19 cellular contexts compared by ENCODE assay signal in the genomic region with DNA sequence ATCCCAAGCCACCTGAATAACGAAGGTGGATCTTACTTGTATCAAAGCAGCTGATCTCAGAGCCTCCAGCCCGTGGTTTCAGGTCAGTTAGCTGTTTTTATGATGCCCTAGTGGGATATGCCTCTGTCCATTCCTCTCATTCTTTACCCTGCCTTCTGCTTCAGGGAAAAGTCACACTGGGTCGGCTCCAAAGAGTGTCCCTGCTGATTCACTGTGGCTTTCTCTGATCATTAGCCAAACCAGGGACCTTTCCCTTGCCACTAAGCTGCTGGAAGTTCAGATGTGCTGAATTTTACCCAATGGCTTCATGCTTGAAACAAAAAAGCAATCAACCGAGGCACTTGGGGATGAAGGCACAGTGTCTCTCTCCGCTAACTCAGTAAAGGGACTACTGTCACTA.
"Had no signal": no experiment of that assay in that cellular context is flagged by ENCODE, and none has a peak within 500 bp of the region (broad histone marks: within the 10 kb centered on the region; RNA-seq: fewer than 3 reads in every experiment).

No MANE protein-coding gene starts in this region.

- H3K4me1 Mint-ChIP-seq: activated CD4-positive, alpha-beta memory T cell treated with anti-CD3 and anti-CD28 coated beads, Interleukin-2, amount 10 ng/mL, durations not matched to agents 7 days and 5 days; activated CD4-positive, alpha-beta T cell treated with anti-CD3 and anti-CD28 coated beads for 36 hours; stimulated activated effector memory CD8-positive, alpha-beta T cell treated with anti-CD3 and anti-CD28 coated beads, Interleukin-12 subunit alpha, Interleukin-12 subunit beta, amount 100 ng/mL, for 72 hours; WTC11 had no signal

- H3K4me3 Mint-ChIP-seq: activated CD4-positive, alpha-beta memory T cell treated with anti-CD3 and anti-CD28 coated beads, Interleukin-2, amount 10 ng/mL, durations not matched to agents 7 days and 5 days; activated CD4-positive, alpha-beta T cell treated with anti-CD3 and anti-CD28 coated beads for 36 hours; activated naive CD4-positive, alpha-beta T cell treated with anti-CD3 and anti-CD28 coated beads for 36 hours; activated T-cell treated with anti-CD3 and anti-CD28 coated beads, Interleukin-2, amount 50 U/mL, for 24 hours; mesothelial cell of epicardium; natural killer cell treated with Interleukin-12 subunit alpha and Interleukin-12 subunit beta and Interleukin-15 and Interleukin-18, amount 100 ng/mL, for 72 hours; stimulated activated effector memory CD8-positive, alpha-beta T cell treated with anti-CD3 and anti-CD28 coated beads, Interleukin-12 subunit alpha, Interleukin-12 subunit beta, amount 100 ng/mL, for 72 hours; WTC11 had no signal

- H3K27ac ChIP-seq: cardiac muscle cell, esophagus squamous epithelium, neutrophil, pancreas, thoracic aorta had no signal

- H3K4me3 ChIP-seq: cardiac muscle cell, esophagus squamous epithelium, lung, pancreas, thoracic aorta had no signal

- H3K4me1 ChIP-seq: esophagus squamous epithelium, pancreas had no signal

- H3K27me3 ChIP-seq: cardiac muscle cell, esophagus squamous epithelium, neutrophil, pancreas had no signal

- H3K9me3 Mint-ChIP-seq: activated CD4-positive, alpha-beta memory T cell treated with anti-CD3 and anti-CD28 coated beads, Interleukin-2, amount 10 ng/mL, durations not matched to agents 7 days and 5 days; activated T-cell treated with anti-CD3 and anti-CD28 coated beads, Interleukin-2, amount 50 U/mL, for 24 hours; mesothelial cell of epicardium had no signal

- H3K9me3 ChIP-seq: esophagus squamous epithelium, neutrophil, pancreas, thoracic aorta had no signal

- H3K36me3 Mint-ChIP-seq: mesothelial cell of epicardium; natural killer cell treated with Interleukin-12 subunit alpha and Interleukin-12 subunit beta and Interleukin-15 and Interleukin-18, amount 100 ng/mL, for 72 hours; stimulated activated effector memory CD8-positive, alpha-beta T cell treated with anti-CD3 and anti-CD28 coated beads, Interleukin-12 subunit alpha, Interleukin-12 subunit beta, amount 100 ng/mL, for 72 hours; WTC11 had no signal

- FAIRE-seq: endothelial cell of umbilical vein, pancreas had no signal

- H3K36me3 ChIP-seq: cardiac muscle cell, esophagus squamous epithelium, neutrophil, pancreas, thoracic aorta had no signal

- H3K27ac Mint-ChIP-seq: activated CD4-positive, alpha-beta memory T cell treated with anti-CD3 and anti-CD28 coated beads, Interleukin-2, amount 10 ng/mL, durations not matched to agents 7 days and 5 days; activated CD4-positive, alpha-beta T cell treated with anti-CD3 and anti-CD28 coated beads for 36 hours; activated naive CD4-positive, alpha-beta T cell treated with anti-CD3 and anti-CD28 coated beads for 36 hours; activated T-cell treated with anti-CD3 and anti-CD28 coated beads, Interleukin-2, amount 50 U/mL, for 24 hours; activated T-helper 2 cell treated with anti-CD3 and anti-CD28 coated beads, Interferon-gamma antibody, Interleukin-2, Interleukin-4, amounts not matched to agents 10 μg/mL and 5 μg/mL and 100 μg/mL, durations not matched to agents 14 hours and 24 hours and 36 hours; mesothelial cell of epicardium; natural killer cell treated with Interleukin-12 subunit alpha and Interleukin-12 subunit beta and Interleukin-15 and Interleukin-18, amount 100 ng/mL, for 72 hours; stimulated activated effector memory CD8-positive, alpha-beta T cell treated with anti-CD3 and anti-CD28 coated beads, Interleukin-12 subunit alpha, Interleukin-12 subunit beta, amount 100 ng/mL, for 72 hours; WTC11 had no signal

- H3K27me3 Mint-ChIP-seq: activated CD4-positive, alpha-beta memory T cell treated with anti-CD3 and anti-CD28 coated beads, Interleukin-2, amount 10 ng/mL, durations not matched to agents 7 days and 5 days; activated CD4-positive, alpha-beta T cell treated with anti-CD3 and anti-CD28 coated beads for 36 hours; activated T-cell treated with anti-CD3 and anti-CD28 coated beads, Interleukin-2, amount 50 U/mL, for 24 hours had no signal

- DNase-seq: activated CD4-positive, alpha-beta memory T cell treated with anti-CD3 and anti-CD28 coated beads, Interleukin-2, amount 10 ng/mL, durations not matched to agents 7 days and 5 days; activated CD4-positive, alpha-beta T cell treated with anti-CD3 and anti-CD28 coated beads for 36 hours; activated naive CD4-positive, alpha-beta T cell treated with anti-CD3 and anti-CD28 coated beads for 36 hours; activated T-cell treated with anti-CD3 and anti-CD28 coated beads, Interleukin-2, amount 50 U/mL, for 24 hours; dermis blood vessel endothelial cell; effector memory CD4-positive, alpha-beta T cell; esophagus squamous epithelium; pancreas; stimulated activated CD4-positive, alpha-beta T cell treated with anti-CD3 and anti-CD28 coated beads, Interleukin-4, amount 100 ng/mL, for 24 hours had no signal
